ENCODE assay signal across 26 cellular contexts in genomic region chr1:165050246-165050645, GRCh38.
DNase-seq lines count a peak whose midpoint lies in the region; ATAC-seq and TF ChIP-seq lines count a peak whose summit lies in the region.
"Had no signal": no experiment of that assay in that cellular context is flagged by ENCODE, and none has a peak within 500 bp of the region (broad histone marks: within the 10 kb centered on the region; RNA-seq: fewer than 3 reads in every experiment).

No MANE protein-coding gene starts in this region.

- H3K4me2 ChIP-seq in mammary epithelial cell (ENCODE audit: insufficient read depth, low read depth, low read length) = no peak overlapping the region

- WGBS in mammary epithelial cell (ENCODE audit: low coverage, missing lambda C conversion rate) = 41% methylated on average over 5 of the region's 5 CpGs

- no peaks in the 10 kb centered on the region for H3K9me3 ChIP-seq in mammary epithelial cell (replicated peaks; ENCODE audit: insufficient read depth, low read length)
- no peaks in the 10 kb centered on the region for H3K9me3 ChIP-seq in mucosa of descending colon
- no peaks in the 10 kb centered on the region for H3K9me3 ChIP-seq in Peyer's patch

- peak; percentile 72 for DNase-seq in NCI-H510A treated with DMSO at 0.1 percent for 48 hours (lab: John Stamatoyannopoulos, UW)
- DNase-seq in NCI-H510A (lab: John Stamatoyannopoulos, UW) = no peak
- DNase-seq in DMS53 treated with DMSO at 0.1 percent for 48 hours (lab: John Stamatoyannopoulos, UW; ENCODE audit: unreplicated experiment) = peak; percentile 60
- peak; percentile 13 for DNase-seq in mammary epithelial cell
- peak in 1 of 3 donors; percentile 10 for DNase-seq in mucosa of descending colon
- no peak for DNase-seq in Peyer's patch
- no peak for DNase-seq in head of caudate nucleus
- DNase-seq: AML-193; C1 segment of cervical spinal cord; CD8-positive, alpha-beta memory T cell; DMS79; GM23248; H9; HFFc6; Kasumi-1; MM.1S; NCI-H1048; NCI-H1417 treated with DMSO at 0.1 percent for 48 hours; NCI-H2029; NCI-H446; NCI-H774; NK-92 treated with Interleukin-12 subunit alpha and Interleukin-12 subunit beta, amount 100 ng/mL, for 24 hours; Right ventricle myocardium superior; SW 1271 had no signal

- H3K27ac ChIP-seq in mammary epithelial cell (ENCODE audit: insufficient read depth, low read depth, low read length) = no peak overlapping the region
- H3K27ac ChIP-seq in Peyer's patch = no peak overlapping the region
- H3K27ac ChIP-seq: GM23248, SK-N-MC had no signal

- in situ Hi-C loops in mammary epithelial cell (cut with MboI; ENCODE audit: low sequenced_read_pairs in 2 of 2) = loop anchor here (25.0 kb wide), 3 partner anchors 1513 to 1663 kb away; no protein-coding TSS in a partner anchor

- CTCF ChIA-PET in mammary epithelial cell (lab: Charles Lee; ENCODE audit: low non-redundant PET) = no interaction called here

- H2AFZ ChIP-seq in mammary epithelial cell (ENCODE audit: low read depth, low read length) = no peak overlapping the region
- H2AFZ ChIP-seq: GM23248 had no signal

- H3K4me1 ChIP-seq in mammary epithelial cell (ENCODE audit: insufficient read depth, low read length) = no peaks in the 10 kb centered on the region
- H3K4me1 ChIP-seq in mucosa of descending colon (ENCODE audit: low read depth) = no peaks in the 10 kb centered on the region
- no peaks in the 10 kb centered on the region for H3K4me1 ChIP-seq in Peyer's patch

- no peak overlapping the region for H3K4me3 ChIP-seq in mammary epithelial cell (replicated peaks in 1 of 3; ENCODE audit: insufficient read depth in 1 of 3, low read depth in 2 of 3, low read length in 3 of 3)
- H3K4me3 ChIP-seq in mucosa of descending colon = no peak overlapping the region
- H3K4me3 ChIP-seq in Peyer's patch = no peak overlapping the region
- H3K4me3 ChIP-seq: GM23248, SK-N-MC had no signal

- BruUV-seq in mammary epithelial cell (replicated peaks; lab: Mats Ljungman, UMichigan) = no TSS peak

- H3K27me3 ChIP-seq in mammary epithelial cell (ENCODE audit: insufficient read depth, low read length) (no peaks in the 10 kb centered on the region), Peyer's patch (no peaks in the 10 kb centered on the region)

- no peak overlapping the region for H3K9ac ChIP-seq in mammary epithelial cell (ENCODE audit: insufficient read depth, low read length)
- H3K9ac ChIP-seq: GM23248 had no signal

- H3K36me3 ChIP-seq in mammary epithelial cell (ENCODE audit: insufficient read depth, low read length) (no peaks in the 10 kb centered on the region), mucosa of descending colon (ENCODE audit: low read depth) (no peaks in the 10 kb centered on the region), Peyer's patch (no peaks in the 10 kb centered on the region)

- H4K20me1 ChIP-seq in mammary epithelial cell (ENCODE audit: insufficient read depth, low read length) = no peaks in the 10 kb centered on the region

- dilution Hi-C loops in mammary epithelial cell (cut with HindIII; ENCODE audit: low sequenced_read_pairs) = no loop called here

- TF ChIP-seq POLR2A in Peyer's patch (IDR thresholded peaks at IDR 0.05) = no peak

- no peak for TF ChIP-seq CTCF in mammary epithelial cell (conservative IDR thresholded peaks at IDR 0.05 in 1 of 2, IDR thresholded peaks at IDR 0.05 in 1 of 2; ENCODE audit: extremely low read depth in 1 of 2, insufficient read depth in 1 of 2, low read depth in 1 of 2, low read length in 2 of 2)
- no peak for TF ChIP-seq CTCF in mucosa of descending colon (IDR thresholded peaks at IDR 0.05)
- no peak for TF ChIP-seq CTCF in Peyer's patch (IDR thresholded peaks at IDR 0.05)

- ATAC-seq in mucosa of descending colon = peak; percentile 45
- ATAC-seq in GM21515 (IDR thresholded peaks at IDR 0.05; ENCODE audit: unreplicated experiment) = no peak

- no peaks in the 10 kb centered on the region for H3K79me2 ChIP-seq in mammary epithelial cell (ENCODE audit: insufficient read depth, low read length)

- intact Hi-C loops in mammary epithelial cell (cut with micrococcal nuclease) (no loop called here), mucosa of descending colon (cut with DNase I, micrococcal nuclease) (no loop called here), head of caudate nucleus (cut with DNase I) (no loop called here)

Comparison
In these comparisons a context has a peak if more than half of its experiments do, and no peak if none do; other contexts are left out.
1. DNase-seq: peak in NCI-H510A treated with DMSO at 0.1 percent for 48 hours (single experiment), DMS53 treated with DMSO at 0.1 percent for 48 hours (single experiment) and mammary epithelial cell (single experiment); none in NCI-H510A (single experiment), Peyer's patch (0 of 3) and head of caudate nucleus (0 of 42).